27 cellular contexts compared by ENCODE assay signal in genomic region chr3:131082246-131082645, GRCh38.
"Had no signal": no experiment of that assay in that cellular context is flagged by ENCODE, and none has a peak within 500 bp of the region (broad histone marks: within the 10 kb centered on the region; RNA-seq: fewer than 3 reads in every experiment).

No MANE protein-coding gene starts in this region.

- H3K27ac ChIP-seq: ascending aorta, brain microvascular endothelial cell, coronary artery, esophagus muscularis mucosa, foreskin keratinocyte, gastrocnemius medialis, heart left ventricle had no signal

- H3K36me3 ChIP-seq: ascending aorta, brain microvascular endothelial cell, esophagus muscularis mucosa, gastrocnemius medialis, heart left ventricle had no signal

- H3K9me3 ChIP-seq: ascending aorta, esophagus muscularis mucosa, gastrocnemius medialis had no signal

- DNase-seq: activated CD4-positive, alpha-beta memory T cell treated with anti-CD3 and anti-CD28 coated beads for 36 hours; activated CD4-positive, alpha-beta T cell treated with anti-CD3 and anti-CD28 coated beads for 36 hours; activated CD4-positive, alpha-beta T cell treated with anti-CD3 and anti-CD28 coated beads, Interleukin-2, amount 10 ng/mL, durations not matched to agents 24 days and 14 days; activated CD4-positive, CD25-positive, alpha-beta regulatory T cell; activated CD4-positive, CD25-positive, alpha-beta regulatory T cell treated with anti-CD3 and anti-CD28 coated beads, Interleukin-2, amount 50 U/mL, for 72 hours; activated CD8-positive, alpha-beta memory T cell treated with anti-CD3 and anti-CD28 coated beads, Interleukin-2, amount 50 U/mL, for 48 hours; activated gamma-delta T cell; activated naive CD4-positive, alpha-beta T cell; activated naive CD4-positive, alpha-beta T cell treated with anti-CD3 and anti-CD28 coated beads, Interleukin-2, amount 10 ng/mL, durations not matched to agents 7 days and 5 days; activated naive CD8-positive, alpha-beta T cell treated with anti-CD3 and anti-CD28 coated beads, Interleukin-2, amount 10 ng/mL, durations not matched to agents 7 days and 5 days; activated T-cell treated with anti-CD3 and anti-CD28 coated beads for 4 hours; activated T-cell treated with anti-CD3 and anti-CD28 coated beads, Interleukin-2, amount 50 U/mL, for 24 hours; activated T-cell treated with anti-CD3 and anti-CD28 coated beads, Interleukin-2, amount 50 U/mL, for 72 hours; brain microvascular endothelial cell; effector CD4-positive, alpha-beta T cell; effector memory CD8-positive, alpha-beta T cell; erythroblast; foreskin keratinocyte; gastrocnemius medialis; glutamatergic neuron; heart left ventricle; T-helper 2 cell had no signal

- H3K27me3 ChIP-seq: ascending aorta, brain microvascular endothelial cell, esophagus muscularis mucosa, foreskin keratinocyte, gastrocnemius medialis, heart left ventricle had no signal

- H3K4me1 ChIP-seq: ascending aorta, foreskin keratinocyte had no signal

- ATAC-seq: activated CD4-positive, alpha-beta T cell treated with anti-CD3 and anti-CD28 coated beads for 36 hours; activated naive CD4-positive, alpha-beta T cell treated with anti-CD3 and anti-CD28 coated beads, Interleukin-2, amount 50 U/mL, for 72 hours; activated T-cell treated with anti-CD3 and anti-CD28 coated beads, Interleukin-2, amount 50 U/mL, for 72 hours; effector memory CD8-positive, alpha-beta T cell; foreskin keratinocyte; gastrocnemius medialis; heart left ventricle had no signal

- H3K4me3 ChIP-seq: ascending aorta, coronary artery, esophagus muscularis mucosa, gastrocnemius medialis, heart left ventricle had no signal

- FAIRE-seq: bronchial epithelial cell had no signal
